13 cellular contexts compared by ENCODE assay signal in the genomic region with DNA sequence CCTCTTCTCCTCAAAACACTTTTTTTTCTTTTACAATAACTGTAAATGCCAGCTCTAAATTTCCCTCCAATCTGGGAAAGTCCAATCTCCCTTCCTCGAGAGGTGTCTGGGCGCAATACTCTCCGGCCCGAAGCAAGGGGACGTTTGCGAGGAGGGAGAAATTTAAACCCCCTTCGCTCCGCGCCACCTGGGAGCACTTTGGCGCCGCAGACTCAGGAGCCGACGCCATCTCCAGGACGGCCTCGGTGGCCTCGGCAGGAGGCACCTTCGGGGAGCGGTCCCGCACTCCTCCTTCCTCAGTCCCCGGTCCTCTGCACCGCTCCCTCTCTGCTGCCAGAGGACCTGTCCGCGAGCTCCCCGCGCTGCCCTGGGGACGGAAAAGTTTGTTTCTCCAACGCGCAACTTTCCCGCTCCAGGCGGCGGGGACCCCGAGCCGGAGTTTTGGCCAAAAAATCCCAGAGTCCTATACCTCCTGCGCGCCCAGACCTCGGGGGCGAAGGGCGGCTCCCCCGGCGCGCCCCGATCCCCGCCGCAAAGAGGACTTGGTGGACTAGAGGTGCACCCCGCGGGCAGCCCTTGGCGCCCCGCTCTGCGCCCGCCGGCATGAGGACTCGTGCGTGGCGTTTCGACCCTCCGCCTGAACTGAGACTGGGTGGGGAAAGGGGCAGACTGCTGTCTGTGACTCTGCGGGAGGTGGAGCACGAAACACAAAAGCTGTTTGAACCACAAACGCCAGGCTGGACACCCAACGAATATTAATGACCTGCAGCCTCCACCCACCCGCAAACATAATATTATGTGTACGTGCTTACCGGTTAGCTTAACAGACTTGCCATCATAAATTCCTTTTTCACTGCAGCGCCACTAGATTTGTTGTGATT.
A peak's percentile ranks its signal among the peaks of the same experiment; 100 is the strongest.
DNase-seq lines count a peak whose midpoint lies in the region; ATAC-seq and TF ChIP-seq lines count a peak whose summit lies in the region.
"Had no signal": no experiment of that assay in that cellular context is flagged by ENCODE, and none has a peak within 500 bp of the region (broad histone marks: within the 10 kb centered on the region; RNA-seq: fewer than 3 reads in every experiment).

No MANE protein-coding gene starts in this region.

- H3K27me3 Mint-ChIP-seq in activated T-cell treated with anti-CD3 and anti-CD28 coated beads, Interleukin-2, amount 50 U/mL, for 72 hours (ENCODE audit: low read depth), result peaks cover 68% of the 10 kb centered on the region

- H3K4me1 Mint-ChIP-seq in activated T-cell treated with anti-CD3 and anti-CD28 coated beads, Interleukin-2, amount 50 U/mL, for 72 hours (ENCODE audit: low read depth), result peaks cover 4% of the 10 kb centered on the region

- H4K20me1 ChIP-seq in MM.1S (ENCODE audit: insufficient read depth, low read length), result no peaks in the 10 kb centered on the region
- H4K20me1 ChIP-seq: BLaER1 treated with 17β-estradiol and CSF1 and Interleukin-3, amounts not matched to agents 10 nM and 100 nM had no signal

- peaks cover 0 to 4% of the 10 kb centered on the region in 2 donors for H3K36me3 Mint-ChIP-seq in activated T-cell treated with anti-CD3 and anti-CD28 coated beads, Interleukin-2, amount 50 U/mL, for 72 hours (ENCODE audit: insufficient read depth in 2 of 2)

- H3K9me3 ChIP-seq in adipocyte (ENCODE audit: control insufficient read depth, low read length), result no peaks in the 10 kb centered on the region
- H3K9me3 ChIP-seq in thymus (ENCODE audit: control insufficient read depth), result no peaks in the 10 kb centered on the region
- H3K9me3 ChIP-seq in MM.1S (replicated peaks; ENCODE audit: insufficient read depth, low read length), result no peaks in the 10 kb centered on the region
- H3K9me3 ChIP-seq: uterus had no signal

- peak overlapping the region; percentile 31 to 65 for H3K4me3 Mint-ChIP-seq in activated T-cell treated with anti-CD3 and anti-CD28 coated beads, Interleukin-2, amount 50 U/mL, for 72 hours

- H3K27me3 ChIP-seq in adipocyte (replicated peaks; ENCODE audit: control insufficient read depth, insufficient read depth, low read length) (peaks cover 21% of the 10 kb centered on the region), thymus (ENCODE audit: control insufficient read depth, insufficient read depth) (peaks cover 22% of the 10 kb centered on the region), MM.1S (replicated peaks; ENCODE audit: insufficient read depth, low read length) (no peaks in the 10 kb centered on the region)
- H3K27me3 ChIP-seq: BLaER1 treated with 17β-estradiol and CSF1 and Interleukin-3, amounts not matched to agents 10 nM and 100 nM had no signal

- H3K27ac Mint-ChIP-seq in activated T-cell treated with anti-CD3 and anti-CD28 coated beads, Interleukin-2, amount 50 U/mL, for 72 hours, result no peak overlapping the region

- H3K79me2 ChIP-seq in MM.1S (ENCODE audit: low read length), result no peaks in the 10 kb centered on the region

- H3K27ac ChIP-seq in thymus (ENCODE audit: low read depth), result no peak overlapping the region
- H3K27ac ChIP-seq in MM.1S (ENCODE audit: low read length), result no peak overlapping the region
- H3K27ac ChIP-seq: BLaER1 treated with 17β-estradiol and CSF1 and Interleukin-3, amounts not matched to agents 10 nM and 100 nM; uterus had no signal

- no peak for TF ChIP-seq CTCF in MM.1S (IDR thresholded peaks at IDR 0.05; ENCODE audit: low read length)

- no peak overlapping the region for H3K4me2 ChIP-seq in MM.1S (ENCODE audit: low read depth, low read length)
- H3K4me2 ChIP-seq: BLaER1 treated with 17β-estradiol and CSF1 and Interleukin-3, amounts not matched to agents 10 nM and 100 nM had no signal

- H3K36me3 ChIP-seq in adipocyte (ENCODE audit: control insufficient read depth, insufficient read depth, low read length, severe bottlenecking) (no peaks in the 10 kb centered on the region), thymus (ENCODE audit: control insufficient read depth, insufficient read depth) (no peaks in the 10 kb centered on the region), MM.1S (replicated peaks; ENCODE audit: insufficient read depth, low read length) (no peaks in the 10 kb centered on the region)
- H3K36me3 ChIP-seq: BLaER1 treated with 17β-estradiol and CSF1 and Interleukin-3, amounts not matched to agents 10 nM and 100 nM; uterus had no signal

- H3K4me1 ChIP-seq in adipocyte (ENCODE audit: control insufficient read depth, insufficient read depth, low read length) (peaks cover 6% of the 10 kb centered on the region), thymus (ENCODE audit: control insufficient read depth, insufficient read depth, low read length) (no peaks in the 10 kb centered on the region), MM.1S (ENCODE audit: low read length) (no peaks in the 10 kb centered on the region)
- H3K4me1 ChIP-seq: BLaER1 treated with 17β-estradiol and CSF1 and Interleukin-3, amounts not matched to agents 10 nM and 100 nM; uterus had no signal

- no peak for DNase-seq in activated T-cell treated with anti-CD3 and anti-CD28 coated beads, Interleukin-2, amount 50 U/mL, for 72 hours
- no peak for DNase-seq in activated T-cell treated with anti-CD3 and anti-CD28 coated beads, Interleukin-2, amount 50 U/mL, for 1 hour
- DNase-seq in adipocyte (ENCODE audit: low read depth), result peak; percentile 55
- peak; percentile 70 for DNase-seq in iPS-NIHi11 (ENCODE audit: low spot score)
- no peak for DNase-seq in stimulated activated CD4-positive, alpha-beta T cell treated with anti-CD3 and anti-CD28 coated beads, Interleukin-4, amount 100 ng/mL, for 24 hours
- no peak for DNase-seq in MM.1S
- DNase-seq in DMS153 treated with DMSO at 0.1 percent for 48 hours (lab: John Stamatoyannopoulos, UW; ENCODE audit: unreplicated experiment), result no peak
- DNase-seq: activated CD8-positive, alpha-beta memory T cell treated with anti-CD3 and anti-CD28 coated beads for 24 hours; NCI-H748 treated with DMSO at 0.1 percent for 48 hours; uterus had no signal

- peak overlapping the region; percentile 37 for H3K9ac ChIP-seq in adipocyte (ENCODE audit: low read length)
- H3K9ac ChIP-seq in MM.1S (ENCODE audit: low read length), result no peak overlapping the region
- H3K9ac ChIP-seq: BLaER1 treated with 17β-estradiol and CSF1 and Interleukin-3, amounts not matched to agents 10 nM and 100 nM had no signal

- 3% methylated on average over 64 of the region's 64 CpGs for WGBS in thymus

- H3F3A ChIP-seq in MM.1S (ENCODE audit: insufficient read depth, low read length), result no peaks in the 10 kb centered on the region

- H3K4me3 ChIP-seq in adipocyte (ENCODE audit: low read length), result peak overlapping the region; percentile 78
- H3K4me3 ChIP-seq in thymus (ENCODE audit: low read length), result peak overlapping the region; percentile 9
- H3K4me3 ChIP-seq in MM.1S (ENCODE audit: low read length), result no peak overlapping the region
- H3K4me3 ChIP-seq: BLaER1 treated with 17β-estradiol and CSF1 and Interleukin-3, amounts not matched to agents 10 nM and 100 nM; uterus had no signal

- peak in 1 of 2 donors; percentile 45 for ATAC-seq in activated T-cell treated with anti-CD3 and anti-CD28 coated beads, Interleukin-2, amount 50 U/mL, for 72 hours (replicated peaks in 1 of 2)
- ATAC-seq: sciatic nerve had no signal

- no peak overlapping the region for H2AFZ ChIP-seq in MM.1S (ENCODE audit: low read length)

- no peaks in the 10 kb centered on the region for H3K9me2 ChIP-seq in MM.1S (replicated peaks; ENCODE audit: insufficient read depth, low read length)

- H3K9me3 Mint-ChIP-seq in activated T-cell treated with anti-CD3 and anti-CD28 coated beads, Interleukin-2, amount 50 U/mL, for 72 hours, result no peaks in the 10 kb centered on the region

Comparison
In these comparisons a context has a peak if more than half of its experiments do, and no peak if none do; other contexts are left out.
1. DNase-seq: peak in adipocyte (single experiment) and iPS-NIHi11 (single experiment); none in activated T-cell treated with anti-CD3 and anti-CD28 coated beads, Interleukin-2, amount 50 U/mL, for 72 hours (0 of 2), activated T-cell treated with anti-CD3 and anti-CD28 coated beads, Interleukin-2, amount 50 U/mL, for 1 hour (single experiment), stimulated activated CD4-positive, alpha-beta T cell treated with anti-CD3 and anti-CD28 coated beads, Interleukin-4, amount 100 ng/mL, for 24 hours (single experiment), MM.1S (single experiment) and DMS153 treated with DMSO at 0.1 percent for 48 hours (single experiment).